In genomic region chr15:78728427-78728826, GRCh38 we compare ENCODE assay signal across 7 cellular contexts.
DNase-seq lines count a peak whose midpoint lies in the region; TF ChIP-seq lines count a peak whose summit lies in the region.
"Not testable (repeated sequence)": the region's sequence is repeated elsewhere in the genome, so short reads cannot be mapped to it uniquely, and the experiment has no call there.

No MANE protein-coding gene starts in this region.

- not testable (repeated sequence) for TF ChIP-seq CTCF in MM.1S (IDR thresholded peaks at IDR 0.05; ENCODE audit: low read length); mammary epithelial cell (conservative IDR thresholded peaks at IDR 0.05 in 1 of 2, IDR thresholded peaks at IDR 0.05 in 1 of 2; ENCODE audit: extremely low read depth in 1 of 2, insufficient read depth in 1 of 2, low read depth in 1 of 2, low read length in 2 of 2)

- H3K4me3 ChIP-seq in MM.1S (ENCODE audit: low read length); mammary epithelial cell (replicated peaks in 1 of 3; ENCODE audit: insufficient read depth in 1 of 3, low read depth in 2 of 3, low read length in 3 of 3); rectal smooth muscle tissue (ENCODE audit: low read length); stomach smooth muscle (ENCODE audit: low read length in 2 of 2): not testable (repeated sequence)

- H4K20me1 ChIP-seq in MM.1S (ENCODE audit: insufficient read depth, low read length); mammary epithelial cell (ENCODE audit: insufficient read depth, low read length): not testable (repeated sequence)

- not testable (repeated sequence) for H3K4me3 Mint-ChIP-seq in activated CD4-positive, alpha-beta T cell treated with anti-CD3 and anti-CD28 coated beads, Interleukin-2, amount 10 ng/mL, durations not matched to agents 24 days and 14 days

- not testable (repeated sequence) for H3K27me3 Mint-ChIP-seq in activated CD4-positive, alpha-beta T cell treated with anti-CD3 and anti-CD28 coated beads, Interleukin-2, amount 10 ng/mL, durations not matched to agents 24 days and 14 days

- not testable (repeated sequence) for H3K36me3 ChIP-seq in MM.1S (replicated peaks; ENCODE audit: insufficient read depth, low read length); mammary epithelial cell (ENCODE audit: insufficient read depth, low read length); rectal smooth muscle tissue (ENCODE audit: control insufficient read depth, insufficient read depth, low read length); stomach smooth muscle (ENCODE audit: control insufficient read depth in 2 of 2, insufficient read depth in 2 of 2, low read length in 2 of 2)

- in situ Hi-C loops in mammary epithelial cell (cut with MboI; ENCODE audit: low sequenced_read_pairs in 2 of 2), result not testable (repeated sequence)

- not testable (repeated sequence) for H3K27ac Mint-ChIP-seq in activated CD4-positive, alpha-beta T cell treated with anti-CD3 and anti-CD28 coated beads, Interleukin-2, amount 10 ng/mL, durations not matched to agents 24 days and 14 days

- BruUV-seq in mammary epithelial cell (replicated peaks; lab: Mats Ljungman, UMichigan), result not testable (repeated sequence)

- intact Hi-C loops in activated CD4-positive, alpha-beta T cell treated with anti-CD3 and anti-CD28 coated beads, Interleukin-2, amount 10 ng/mL, durations not matched to agents 24 days and 14 days (cut with micrococcal nuclease); mammary epithelial cell (cut with micrococcal nuclease): not testable (repeated sequence)

- H3K4me1 ChIP-seq in MM.1S (ENCODE audit: low read length); mammary epithelial cell (ENCODE audit: insufficient read depth, low read length); rectal smooth muscle tissue (ENCODE audit: control insufficient read depth, insufficient read depth, low read length): not testable (repeated sequence)
- H3K4me1 ChIP-seq in stomach smooth muscle (ENCODE audit: control insufficient read depth, insufficient read depth, low read length), result peaks cover 27% of the 10 kb centered on the region

- not testable (repeated sequence) for H3K9me2 ChIP-seq in MM.1S (replicated peaks; ENCODE audit: insufficient read depth, low read length)

- DNase-seq in ELR (ENCODE audit: low read depth) (peak; percentile 24), MM.1S (peak; percentile 7), mammary epithelial cell (peak; percentile 40), iris pigment epithelial cell (ENCODE audit: low read depth) (peak; percentile 25)
- DNase-seq in activated CD4-positive, alpha-beta T cell treated with anti-CD3 and anti-CD28 coated beads, Interleukin-2, amount 10 ng/mL, durations not matched to agents 24 days and 14 days, result peak; percentile 46

- CTCF ChIA-PET in mammary epithelial cell (lab: Charles Lee; ENCODE audit: low non-redundant PET), result not testable (repeated sequence)

- not testable (repeated sequence) for H3K9me3 ChIP-seq in MM.1S (replicated peaks; ENCODE audit: insufficient read depth, low read length); mammary epithelial cell (replicated peaks; ENCODE audit: insufficient read depth, low read length); stomach smooth muscle (ENCODE audit: control insufficient read depth in 2 of 2, low read length in 2 of 2)

- not testable (repeated sequence) for H3K4me1 Mint-ChIP-seq in activated CD4-positive, alpha-beta T cell treated with anti-CD3 and anti-CD28 coated beads, Interleukin-2, amount 10 ng/mL, durations not matched to agents 24 days and 14 days

- H3K27me3 ChIP-seq in MM.1S (replicated peaks; ENCODE audit: insufficient read depth, low read length); mammary epithelial cell (ENCODE audit: insufficient read depth, low read length); rectal smooth muscle tissue (ENCODE audit: control insufficient read depth, insufficient read depth, low read length); stomach smooth muscle (ENCODE audit: control insufficient read depth in 1 of 2, insufficient read depth in 2 of 2, low read length in 2 of 2): not testable (repeated sequence)

- H3K36me3 Mint-ChIP-seq in activated CD4-positive, alpha-beta T cell treated with anti-CD3 and anti-CD28 coated beads, Interleukin-2, amount 10 ng/mL, durations not matched to agents 24 days and 14 days (ENCODE audit: low read depth), result not testable (repeated sequence)

- not testable (repeated sequence) for H2AFZ ChIP-seq in MM.1S (ENCODE audit: low read length); mammary epithelial cell (ENCODE audit: low read depth, low read length)

- H3F3A ChIP-seq in MM.1S (ENCODE audit: insufficient read depth, low read length), result not testable (repeated sequence)

- H3K79me2 ChIP-seq in MM.1S (ENCODE audit: low read length); mammary epithelial cell (ENCODE audit: insufficient read depth, low read length): not testable (repeated sequence)

- dilution Hi-C loops in mammary epithelial cell (cut with HindIII; ENCODE audit: low sequenced_read_pairs), result not testable (repeated sequence)

- not testable (repeated sequence) for H3K9ac ChIP-seq in MM.1S (ENCODE audit: low read length); mammary epithelial cell (ENCODE audit: insufficient read depth, low read length); rectal smooth muscle tissue (ENCODE audit: low read length); stomach smooth muscle (ENCODE audit: low read length in 2 of 2)

- H3K9me3 Mint-ChIP-seq in activated CD4-positive, alpha-beta T cell treated with anti-CD3 and anti-CD28 coated beads, Interleukin-2, amount 10 ng/mL, durations not matched to agents 24 days and 14 days, result not testable (repeated sequence)

- H3K27ac ChIP-seq in MM.1S (ENCODE audit: low read length); mammary epithelial cell (ENCODE audit: insufficient read depth, low read depth, low read length): not testable (repeated sequence)
- H3K27ac ChIP-seq in rectal smooth muscle tissue (ENCODE audit: low read depth, low read length) (peak overlapping the region; percentile 16), stomach smooth muscle (ENCODE audit: low read length) (peak overlapping the region; percentile 37)

- 50% methylated on average over 1 of the region's 1 CpG for WGBS in mammary epithelial cell (ENCODE audit: low coverage, missing lambda C conversion rate)

- not testable (repeated sequence) for H3K4me2 ChIP-seq in MM.1S (ENCODE audit: low read depth, low read length); mammary epithelial cell (ENCODE audit: insufficient read depth, low read depth, low read length)
